ENCODE assay signal across 4 cellular contexts in the genomic region with DNA sequence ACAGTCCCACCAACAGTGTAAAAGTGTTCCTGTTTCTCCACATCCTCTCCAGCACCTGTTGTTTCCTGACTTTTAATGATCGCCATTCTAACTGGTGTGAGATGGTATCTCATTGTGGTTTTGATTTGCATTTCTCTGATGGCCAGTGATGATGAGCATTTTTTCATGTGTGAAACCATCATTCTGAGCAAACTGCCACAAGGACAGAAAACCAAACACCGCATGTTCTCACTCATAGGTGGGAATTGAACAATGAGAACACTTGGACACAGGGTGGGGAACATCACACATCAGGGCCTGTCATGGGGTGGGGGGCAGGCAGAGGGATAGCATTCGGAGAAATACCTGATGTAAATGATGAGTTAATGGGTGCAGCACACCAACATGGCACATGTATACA.
DNase-seq lines count a peak whose midpoint lies in the region; ATAC-seq, FAIRE-seq and TF ChIP-seq lines count a peak whose summit lies in the region.
"Not testable (repeated sequence)": the region's sequence is repeated elsewhere in the genome, so short reads cannot be mapped to it uniquely, and the experiment has no call there.

No MANE protein-coding gene starts in this region.

- not testable (repeated sequence) for H3K4me3 ChIP-seq in HEK293 (ENCODE audit: low read depth, low read length); GM12878

- H3K27ac ChIP-seq in HEK293 (ENCODE audit: extremely low read depth, low read depth, low read length); GM12878 (ENCODE audit: control insufficient read depth, insufficient read depth): not testable (repeated sequence)

- peak overlapping the region in 1 of 5 donors; percentile 27 for H3K4me3 Mint-ChIP-seq in immature natural killer cell

- peak overlapping the region in 1 of 6 donors; percentile 54 for H3K27ac Mint-ChIP-seq in immature natural killer cell

- CTCF ChIA-PET in HEK293 (lab: Yijun Ruan, JAX); GM12878 (lab: Yijun Ruan, JAX): not testable (repeated sequence)

- intact Hi-C loops in GM12878 (cut with micrococcal nuclease; ENCODE audit: unreplicated experiment): not testable (repeated sequence)

- H3K79me2 ChIP-seq in GM12878 (ENCODE audit: control insufficient read depth, insufficient read depth, low read length): not testable (repeated sequence)

- BruUV-seq in GM12878 (replicated peaks; lab: Mats Ljungman, UMichigan): not testable (repeated sequence)

- H4K20me1 ChIP-seq in GM12878 (ENCODE audit: control insufficient read depth, insufficient read depth): not testable (repeated sequence)

- not testable (repeated sequence) for H3K27me3 Mint-ChIP-seq in immature natural killer cell (ENCODE audit: low read depth in 3 of 3)

- TF ChIP-seq EP300 in GM12878 (IDR thresholded peaks at IDR 0.05; ENCODE audit: borderline replicate concordance in 1 of 2, control insufficient read depth in 1 of 2, low read depth in 2 of 2, low read length in 2 of 2): not testable (repeated sequence)

- 23% methylated on average over 3 of the region's 3 CpGs for WGBS in GM12878 (ENCODE audit: insufficient coverage, insufficient replicate concordance, low lambda C conversion rate, missing lambda C conversion rate)

- in situ Hi-C loops in GM12878 (cut with MboI): not testable (repeated sequence)

- not testable (repeated sequence) for FAIRE-seq in GM12878 (lab: Jason Lieb, UNC)

- SMC1A ChIA-PET in GM12878 (lab: Charles Lee; ENCODE audit: uncharacterized antibody, unreplicated experiment): not testable (repeated sequence)

- not testable (repeated sequence) for H3K9me3 ChIP-seq in HEK293 (ENCODE audit: control insufficient read depth, insufficient read depth, low read depth, low read length); GM12878 (replicated peaks; ENCODE audit: control insufficient read depth, insufficient read depth, low read length)

- peaks cover 2 to 11% (median 5%) of the 10 kb centered on the region in 6 donors for H3K9me3 Mint-ChIP-seq in immature natural killer cell

- not testable (repeated sequence) for H3K4me2 ChIP-seq in GM12878 (ENCODE audit: control insufficient read depth, insufficient read depth)

- H3K36me3 Mint-ChIP-seq in immature natural killer cell: not testable (repeated sequence)

- RAD21 ChIA-PET in GM12878 (lab: Charles Lee; ENCODE audit: unreplicated experiment): not testable (repeated sequence)

- H3K9ac ChIP-seq in GM12878 (ENCODE audit: control insufficient read depth, insufficient read depth, low read length): not testable (repeated sequence)

- H3K27me3 ChIP-seq in GM12878 (replicated peaks in 1 of 2; ENCODE audit: control insufficient read depth in 2 of 2, insufficient read depth in 2 of 2, low read length in 1 of 2): not testable (repeated sequence)

- H3K36me3 ChIP-seq in HEK293 (ENCODE audit: control insufficient read depth in 2 of 2, insufficient read depth in 1 of 2, low read length in 2 of 2); GM12878 (ENCODE audit: control insufficient read depth in 2 of 2, insufficient read depth in 2 of 2, low read length in 1 of 2): not testable (repeated sequence)

- TF ChIP-seq CTCF in HEK293 (tag by site-specific recombination; IDR thresholded peaks at IDR 0.05); GM12878 (IDR thresholded peaks at IDR 0.05 in 2 of 3, conservative IDR thresholded peaks at IDR 0.05 in 1 of 3; ENCODE audit: control insufficient read depth in 2 of 3, extremely low read depth in 1 of 3, insufficient read depth in 1 of 3, low read depth in 3 of 3, low read length in 3 of 3): not testable (repeated sequence)

- H3K4me1 ChIP-seq in HEK293 (ENCODE audit: control insufficient read depth, insufficient read depth, low read length); GM12878 (ENCODE audit: control insufficient read depth, insufficient read depth, low read length): not testable (repeated sequence)

- POLR2A ChIA-PET in HEK293 (lab: Yijun Ruan, JAX); GM12878 (lab: Charles Lee): not testable (repeated sequence)

- not testable (repeated sequence) for TF ChIP-seq POLR2A in GM12878 (IDR thresholded peaks at IDR 0.05; ENCODE audit: low read depth, low read length)

- H3K4me1 Mint-ChIP-seq in immature natural killer cell: peaks cover 5 to 52% of the 10 kb centered on the region in 2 donors

- ATAC-seq in GM12878: peak; percentile 49

- not testable (repeated sequence) for H2AFZ ChIP-seq in GM12878 (ENCODE audit: control insufficient read depth, low read depth, low read length)

- DNase-seq in NCI-H526 (lab: John Stamatoyannopoulos, UW) (peak; percentile 70 to 72), immature natural killer cell (peak; percentile 7 to 28 (median 14))
- not testable (repeated sequence) for DNase-seq in GM12878 (ENCODE audit: low read depth, low spot score)

- TF ChIP-seq RAD21 in GM12878 (IDR thresholded peaks at IDR 0.05; ENCODE audit: insufficient read depth, low read depth, low read length): not testable (repeated sequence)

TF ChIP-seq in HEK293, 187 proteins besides CTCF, POLR2A, EP300 and RAD21:
- peak; percentile 45; the same call in 1 of the 2 replicates for TF ChIP-seq SCRT2 (tag by site-specific recombination; IDR thresholded peaks at IDR 0.05)
TF ChIP-seq in HEK293: peak in this region for 1; not testable (repeated sequence) for 186.
